8 cellular contexts compared by ENCODE assay signal in genomic region chr1:40257313-40257687, GRCh38. TPM values are rescaled to one million over a fixed set of nuclear protein-coding genes. Genes with fewer than 3 reads are reported as not detected.
DNase-seq lines count a peak whose midpoint lies in the region; ATAC-seq and TF ChIP-seq lines count a peak whose summit lies in the region.

No MANE protein-coding gene starts in this region.

- peaks cover 37% of the 10 kb centered on the region for H3K79me2 ChIP-seq in smooth muscle cell (ENCODE audit: low read depth)

- H3K27ac ChIP-seq in smooth muscle cell (ENCODE audit: low read depth): peak overlapping the region; percentile 93

- no peaks in the 10 kb centered on the region for H3K9me3 Mint-ChIP-seq in activated naive CD8-positive, alpha-beta T cell treated with anti-CD3 and anti-CD28 coated beads for 36 hours

- peaks cover 14% of the 10 kb centered on the region for H3K36me3 ChIP-seq in smooth muscle cell (ENCODE audit: low read depth)

- no peak for TF ChIP-seq CTCF in smooth muscle cell (IDR thresholded peaks at IDR 0.05; ENCODE audit: borderline replicate concordance, insufficient read depth, poor library complexity, severe bottlenecking)

- peak overlapping the region; percentile 99 for H3K27ac Mint-ChIP-seq in activated naive CD8-positive, alpha-beta T cell treated with anti-CD3 and anti-CD28 coated beads for 36 hours

- no peaks in the 10 kb centered on the region for H3K9me3 ChIP-seq in smooth muscle cell (replicated peaks; ENCODE audit: low read depth)

- under 1% methylated on average over 16 of the region's 16 CpGs for WGBS in smooth muscle cell (ENCODE audit: low lambda C conversion rate)

- peak overlapping the region; percentile 93 for H3K9ac ChIP-seq in smooth muscle cell (ENCODE audit: low read depth)

- H4K20me1 ChIP-seq in smooth muscle cell (ENCODE audit: low read depth): no peaks in the 10 kb centered on the region

- no peaks in the 10 kb centered on the region for H3K27me3 Mint-ChIP-seq in activated naive CD8-positive, alpha-beta T cell treated with anti-CD3 and anti-CD28 coated beads for 36 hours

- H3K36me3 Mint-ChIP-seq in activated naive CD8-positive, alpha-beta T cell treated with anti-CD3 and anti-CD28 coated beads for 36 hours: peaks cover 37% of the 10 kb centered on the region

- no peaks in the 10 kb centered on the region for H3K27me3 ChIP-seq in smooth muscle cell (ENCODE audit: low read depth)

- H3F3A ChIP-seq in smooth muscle cell (ENCODE audit: low read depth): no peaks in the 10 kb centered on the region

- H3K4me2 ChIP-seq in smooth muscle cell: peak overlapping the region; percentile 87

- H2AFZ ChIP-seq in smooth muscle cell (ENCODE audit: low read depth): peak overlapping the region; percentile 77

- H3K4me3 Mint-ChIP-seq in activated naive CD8-positive, alpha-beta T cell treated with anti-CD3 and anti-CD28 coated beads for 36 hours: peak overlapping the region; percentile 93

- peak overlapping the region; percentile 98 for H3K4me3 ChIP-seq in iPS-11a (ENCODE audit: low read depth, low read length)
- peak overlapping the region; percentile 63 for H3K4me3 ChIP-seq in smooth muscle cell

- peaks cover 15% of the 10 kb centered on the region for H3K4me1 ChIP-seq in smooth muscle cell (ENCODE audit: low read depth)

- H3K4me1 Mint-ChIP-seq in activated naive CD8-positive, alpha-beta T cell treated with anti-CD3 and anti-CD28 coated beads for 36 hours: peaks cover 39% of the 10 kb centered on the region

- ATAC-seq in HG03571 (IDR thresholded peaks at IDR 0.05; ENCODE audit: unreplicated experiment): peak; percentile 18

- DNase-seq in stimulated activated CD4-positive, alpha-beta T cell treated with anti-CD3 and anti-CD28 coated beads, Interleukin-2, amount 100 ng/mL, for 4 hours (ENCODE audit: low read depth): peak; percentile 15
- no peak for DNase-seq in stimulated activated CD4-positive, alpha-beta T cell treated with anti-CD3 and anti-CD28 coated beads, Interleukin-2, amount 100 ng/mL, for 24 hours
- DNase-seq in activated naive CD8-positive, alpha-beta T cell treated with anti-CD3 and anti-CD28 coated beads for 36 hours: no peak
- no peak for DNase-seq in smooth muscle cell (lab: John Stamatoyannopoulos, UW; ENCODE audit: unreplicated experiment)
- no peak for DNase-seq in LoVo (ENCODE audit: low spot score)
- DNase-seq in cerebellar nuclear complex (lab: John Stamatoyannopoulos, UW): no peak

RNA-seq across cellular contexts. Expression of gene ZMPSTE24, which starts 0.7 kb away (rescaled TPM):
- total RNA-seq in activated naive CD8-positive, alpha-beta T cell treated with anti-CD3 and anti-CD28 coated beads for 36 hours: 10 to 100 TPM; 39.6 to 41.0 TPM
- 48.9 and 53.3 TPM in 2 replicates for total RNA-seq in smooth muscle cell
- polyA plus RNA-seq in smooth muscle cell: 28.8 and 29.8 TPM in 2 replicates

RNA-seq across cellular contexts. Expression of gene TMCO2, which starts 9.6 kb away (rescaled TPM):
- not detected for total RNA-seq in activated naive CD8-positive, alpha-beta T cell treated with anti-CD3 and anti-CD28 coated beads for 36 hours
- total RNA-seq in smooth muscle cell: not detected in 2 replicates
- not detected in 2 replicates for polyA plus RNA-seq in smooth muscle cell

RNA-seq across cellular contexts. Expression of gene COL9A2, which starts 59.8 kb away (rescaled TPM):
- 1 to 10 TPM; 2.5 to 3.0 TPM for total RNA-seq in activated naive CD8-positive, alpha-beta T cell treated with anti-CD3 and anti-CD28 coated beads for 36 hours
- 6.5 and 8.0 TPM in 2 replicates for total RNA-seq in smooth muscle cell
- 16.0 and 24.5 TPM in 2 replicates for polyA plus RNA-seq in smooth muscle cell
